In the genomic region with DNA sequence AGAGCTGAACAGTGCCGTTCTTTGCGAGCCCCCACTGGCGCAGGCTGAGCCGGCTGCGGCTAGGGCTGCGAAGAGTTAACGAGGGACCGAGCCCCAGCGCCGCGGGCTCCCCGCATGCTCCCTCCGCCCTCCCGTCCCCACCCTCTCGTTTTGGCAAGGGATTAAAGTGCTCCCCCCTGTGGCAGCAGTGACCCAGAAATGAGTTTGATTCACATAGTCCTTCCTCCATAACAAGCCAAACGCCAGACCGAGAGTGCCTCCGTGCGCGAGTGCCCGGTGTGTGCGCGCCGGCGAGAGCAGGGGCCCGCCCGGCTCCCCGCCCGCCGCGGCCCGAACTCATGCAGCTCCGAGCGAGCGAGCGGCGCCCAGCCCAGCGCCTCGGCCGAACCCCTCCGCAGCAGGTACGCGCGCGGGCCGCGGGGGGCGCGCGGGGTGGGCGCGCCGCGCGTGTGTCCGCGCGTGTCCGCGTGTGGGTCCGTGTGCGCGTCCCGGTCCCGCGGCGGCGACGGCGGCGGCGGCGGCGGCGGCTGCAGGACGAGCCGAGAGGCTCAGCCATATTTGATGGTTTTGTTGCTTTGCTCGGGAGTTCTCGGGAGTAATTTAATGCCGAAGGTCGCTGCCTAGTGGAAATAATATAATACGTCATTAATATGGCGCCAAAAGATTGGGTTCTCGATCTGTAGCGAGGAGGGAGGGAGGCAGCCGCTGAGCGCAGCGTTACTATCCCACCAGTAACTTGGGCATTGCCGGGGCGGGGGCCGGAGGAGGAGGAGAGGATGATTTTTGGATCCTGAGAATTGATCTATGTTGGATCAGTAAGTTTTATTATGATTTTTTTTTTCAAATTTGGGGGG, we compare ENCODE assay signal across 1 cellular context.
TF ChIP-seq lines count a peak whose summit lies in the region.

A gene (plus strand): TSS at position 224 of the 854 bp plus-strand sequence. CDS start 22,059 bp downstream, outside the sequence.

TF ChIP-seq in HepG2, 621 proteins besides CTCF, POLR2A, EP300 and RAD21 (continued from another document and continues in another):
- TF ChIP-seq, protein P1, sequence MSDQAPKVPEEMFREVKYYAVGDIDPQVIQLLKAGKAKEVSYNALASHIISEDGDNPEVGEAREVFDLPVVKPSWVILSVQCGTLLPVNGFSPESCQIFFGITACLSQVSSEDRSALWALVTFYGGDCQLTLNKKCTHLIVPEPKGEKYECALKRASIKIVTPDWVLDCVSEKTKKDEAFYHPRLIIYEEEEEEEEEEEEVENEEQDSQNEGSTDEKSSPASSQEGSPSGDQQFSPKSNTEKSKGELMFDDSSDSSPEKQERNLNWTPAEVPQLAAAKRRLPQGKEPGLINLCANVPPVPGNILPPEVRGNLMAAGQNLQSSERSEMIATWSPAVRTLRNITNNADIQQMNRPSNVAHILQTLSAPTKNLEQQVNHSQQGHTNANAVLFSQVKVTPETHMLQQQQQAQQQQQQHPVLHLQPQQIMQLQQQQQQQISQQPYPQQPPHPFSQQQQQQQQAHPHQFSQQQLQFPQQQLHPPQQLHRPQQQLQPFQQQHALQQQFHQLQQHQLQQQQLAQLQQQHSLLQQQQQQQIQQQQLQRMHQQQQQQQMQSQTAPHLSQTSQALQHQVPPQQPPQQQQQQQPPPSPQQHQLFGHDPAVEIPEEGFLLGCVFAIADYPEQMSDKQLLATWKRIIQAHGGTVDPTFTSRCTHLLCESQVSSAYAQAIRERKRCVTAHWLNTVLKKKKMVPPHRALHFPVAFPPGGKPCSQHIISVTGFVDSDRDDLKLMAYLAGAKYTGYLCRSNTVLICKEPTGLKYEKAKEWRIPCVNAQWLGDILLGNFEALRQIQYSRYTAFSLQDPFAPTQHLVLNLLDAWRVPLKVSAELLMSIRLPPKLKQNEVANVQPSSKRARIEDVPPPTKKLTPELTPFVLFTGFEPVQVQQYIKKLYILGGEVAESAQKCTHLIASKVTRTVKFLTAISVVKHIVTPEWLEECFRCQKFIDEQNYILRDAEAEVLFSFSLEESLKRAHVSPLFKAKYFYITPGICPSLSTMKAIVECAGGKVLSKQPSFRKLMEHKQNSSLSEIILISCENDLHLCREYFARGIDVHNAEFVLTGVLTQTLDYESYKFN (CRISPR knock-in tag; conservative IDR thresholded peaks at IDR 0.05), result peak; percentile 49
- TF ChIP-seq, protein P2, sequence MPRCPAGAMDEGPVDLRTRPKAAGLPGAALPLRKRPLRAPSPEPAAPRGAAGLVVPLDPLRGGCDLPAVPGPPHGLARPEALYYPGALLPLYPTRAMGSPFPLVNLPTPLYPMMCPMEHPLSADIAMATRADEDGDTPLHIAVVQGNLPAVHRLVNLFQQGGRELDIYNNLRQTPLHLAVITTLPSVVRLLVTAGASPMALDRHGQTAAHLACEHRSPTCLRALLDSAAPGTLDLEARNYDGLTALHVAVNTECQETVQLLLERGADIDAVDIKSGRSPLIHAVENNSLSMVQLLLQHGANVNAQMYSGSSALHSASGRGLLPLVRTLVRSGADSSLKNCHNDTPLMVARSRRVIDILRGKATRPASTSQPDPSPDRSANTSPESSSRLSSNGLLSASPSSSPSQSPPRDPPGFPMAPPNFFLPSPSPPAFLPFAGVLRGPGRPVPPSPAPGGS (CRISPR knock-in tag; IDR thresholded peaks at IDR 0.05), result no peak
- TF ChIP-seq ZNF430 (CRISPR knock-in tag; IDR thresholded peaks at IDR 0.05) (peak; percentile 19; the same call in 1 of the 2 replicates), MED1 (CRISPR knock-in tag; IDR thresholded peaks at IDR 0.05) (0 out of 2 replicates have a peak, but pooled peaks have one; percentile 41), MIER3 (CRISPR knock-in tag; IDR thresholded peaks at IDR 0.05; ENCODE audit: borderline replicate concordance) (peak; percentile 48; the same call in 1 of the 2 replicates), POGZ (CRISPR knock-in tag; IDR thresholded peaks at IDR 0.05) (peak; percentile 56), SPEN (CRISPR knock-in tag; IDR thresholded peaks at IDR 0.05; ENCODE audit: low read depth) (peak; percentile 60; the same call in 1 of the 2 replicates), ZNF501 (CRISPR knock-in tag; IDR thresholded peaks at IDR 0.05) (0 out of 2 replicates have a peak, but pooled peaks have one; percentile 16), MEIS2 (CRISPR knock-in tag; IDR thresholded peaks at IDR 0.05) (0 out of 2 replicates have a peak, but pooled peaks have one; percentile 17), XRCC5 (optimal IDR thresholded peaks at IDR 0.05; ENCODE audit: low read length) (peak; percentile 85), STAG1 (CRISPR knock-in tag; IDR thresholded peaks at IDR 0.05) (peak; percentile 65), ELF4 (CRISPR knock-in tag; IDR thresholded peaks at IDR 0.05; ENCODE audit: borderline replicate concordance) (no peak), HMG20B (CRISPR knock-in tag; conservative IDR thresholded peaks at IDR 0.05) (0 out of 2 replicates have a peak, but pooled peaks have one; percentile 41), PHF8 (CRISPR knock-in tag; IDR thresholded peaks at IDR 0.05) (peak; percentile 22; the same call in 1 of the 2 replicates), IRX3 (CRISPR knock-in tag; IDR thresholded peaks at IDR 0.05; ENCODE audit: borderline replicate concordance, low read depth) (0 out of 2 replicates have a peak, but pooled peaks have one; percentile 61), POLR2G (IDR thresholded peaks at IDR 0.05; ENCODE audit: low read depth, low read length) (peak; percentile 79), REPIN1 (CRISPR knock-in tag; IDR thresholded peaks at IDR 0.05; ENCODE audit: borderline replicate concordance, low read depth) (peak; percentile 75), ZSCAN21 (CRISPR knock-in tag; IDR thresholded peaks at IDR 0.05; ENCODE audit: borderline replicate concordance) (peak; percentile 78; the same call in 1 of the 2 replicates), NR2F2 (IDR thresholded peaks at IDR 0.05; ENCODE audit: borderline replicate concordance, low read depth) (no peak), ZNF777 (CRISPR knock-in tag; IDR thresholded peaks at IDR 0.05) (peak; percentile 18; the same call in 1 of the 2 replicates), SIN3B (IDR thresholded peaks at IDR 0.05; ENCODE audit: low read length) (0 out of 2 replicates have a peak, but pooled peaks have one; percentile 22), HDAC1 (CRISPR knock-in tag; IDR thresholded peaks at IDR 0.05) (peak; percentile 59), SP2 (CRISPR knock-in tag; IDR thresholded peaks at IDR 0.05) (no peak), ZNF792 (CRISPR knock-in tag; IDR thresholded peaks at IDR 0.05) (peak; percentile 56), SAP130 (CRISPR knock-in tag; IDR thresholded peaks at IDR 0.05; ENCODE audit: low read depth) (peak; percentile 84), ZSCAN31 (CRISPR knock-in tag; IDR thresholded peaks at IDR 0.05; ENCODE audit: low read depth) (no peak)
- TF ChIP-seq, protein P3, sequence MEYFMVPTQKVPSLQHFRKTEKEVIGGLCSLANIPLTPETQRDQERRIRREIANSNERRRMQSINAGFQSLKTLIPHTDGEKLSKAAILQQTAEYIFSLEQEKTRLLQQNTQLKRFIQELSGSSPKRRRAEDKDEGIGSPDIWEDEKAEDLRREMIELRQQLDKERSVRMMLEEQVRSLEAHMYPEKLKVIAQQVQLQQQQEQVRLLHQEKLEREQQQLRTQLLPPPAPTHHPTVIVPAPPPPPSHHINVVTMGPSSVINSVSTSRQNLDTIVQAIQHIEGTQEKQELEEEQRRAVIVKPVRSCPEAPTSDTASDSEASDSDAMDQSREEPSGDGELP (IDR thresholded peaks at IDR 0.05; ENCODE audit: borderline replicate concordance, low read depth), result 0 out of 2 replicates have a peak, but pooled peaks have one; percentile 9
- TF ChIP-seq, protein P4, sequence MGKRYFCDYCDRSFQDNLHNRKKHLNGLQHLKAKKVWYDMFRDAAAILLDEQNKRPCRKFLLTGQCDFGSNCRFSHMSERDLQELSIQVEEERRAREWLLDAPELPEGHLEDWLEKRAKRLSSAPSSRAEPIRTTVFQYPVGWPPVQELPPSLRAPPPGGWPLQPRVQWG (CRISPR knock-in tag; IDR thresholded peaks at IDR 0.05; ENCODE audit: borderline replicate concordance, low read depth), result no peak
- TF ChIP-seq, protein P5, sequence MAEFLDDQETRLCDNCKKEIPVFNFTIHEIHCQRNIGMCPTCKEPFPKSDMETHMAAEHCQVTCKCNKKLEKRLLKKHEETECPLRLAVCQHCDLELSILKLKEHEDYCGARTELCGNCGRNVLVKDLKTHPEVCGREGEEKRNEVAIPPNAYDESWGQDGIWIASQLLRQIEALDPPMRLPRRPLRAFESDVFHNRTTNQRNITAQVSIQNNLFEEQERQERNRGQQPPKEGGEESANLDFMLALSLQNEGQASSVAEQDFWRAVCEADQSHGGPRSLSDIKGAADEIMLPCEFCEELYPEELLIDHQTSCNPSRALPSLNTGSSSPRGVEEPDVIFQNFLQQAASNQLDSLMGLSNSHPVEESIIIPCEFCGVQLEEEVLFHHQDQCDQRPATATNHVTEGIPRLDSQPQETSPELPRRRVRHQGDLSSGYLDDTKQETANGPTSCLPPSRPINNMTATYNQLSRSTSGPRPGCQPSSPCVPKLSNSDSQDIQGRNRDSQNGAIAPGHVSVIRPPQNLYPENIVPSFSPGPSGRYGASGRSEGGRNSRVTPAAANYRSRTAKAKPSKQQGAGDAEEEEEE (CRISPR knock-in tag; IDR thresholded peaks at IDR 0.05; ENCODE audit: borderline replicate concordance), result no peak
- TF ChIP-seq, protein P6, sequence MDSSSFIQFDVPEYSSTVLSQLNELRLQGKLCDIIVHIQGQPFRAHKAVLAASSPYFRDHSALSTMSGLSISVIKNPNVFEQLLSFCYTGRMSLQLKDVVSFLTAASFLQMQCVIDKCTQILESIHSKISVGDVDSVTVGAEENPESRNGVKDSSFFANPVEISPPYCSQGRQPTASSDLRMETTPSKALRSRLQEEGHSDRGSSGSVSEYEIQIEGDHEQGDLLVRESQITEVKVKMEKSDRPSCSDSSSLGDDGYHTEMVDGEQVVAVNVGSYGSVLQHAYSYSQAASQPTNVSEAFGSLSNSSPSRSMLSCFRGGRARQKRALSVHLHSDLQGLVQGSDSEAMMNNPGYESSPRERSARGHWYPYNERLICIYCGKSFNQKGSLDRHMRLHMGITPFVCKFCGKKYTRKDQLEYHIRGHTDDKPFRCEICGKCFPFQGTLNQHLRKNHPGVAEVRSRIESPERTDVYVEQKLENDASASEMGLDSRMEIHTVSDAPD (CRISPR knock-in tag; IDR thresholded peaks at IDR 0.05), result peak; percentile 86
- TF ChIP-seq, protein P7, sequence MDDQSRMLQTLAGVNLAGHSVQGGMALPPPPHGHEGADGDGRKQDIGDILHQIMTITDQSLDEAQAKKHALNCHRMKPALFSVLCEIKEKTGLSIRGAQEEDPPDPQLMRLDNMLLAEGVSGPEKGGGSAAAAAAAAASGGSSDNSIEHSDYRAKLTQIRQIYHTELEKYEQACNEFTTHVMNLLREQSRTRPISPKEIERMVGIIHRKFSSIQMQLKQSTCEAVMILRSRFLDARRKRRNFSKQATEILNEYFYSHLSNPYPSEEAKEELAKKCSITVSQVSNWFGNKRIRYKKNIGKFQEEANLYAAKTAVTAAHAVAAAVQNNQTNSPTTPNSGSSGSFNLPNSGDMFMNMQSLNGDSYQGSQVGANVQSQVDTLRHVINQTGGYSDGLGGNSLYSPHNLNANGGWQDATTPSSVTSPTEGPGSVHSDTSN (CRISPR knock-in tag; IDR thresholded peaks at IDR 0.05; ENCODE audit: borderline replicate concordance), result no peak
- TF ChIP-seq, protein P8, sequence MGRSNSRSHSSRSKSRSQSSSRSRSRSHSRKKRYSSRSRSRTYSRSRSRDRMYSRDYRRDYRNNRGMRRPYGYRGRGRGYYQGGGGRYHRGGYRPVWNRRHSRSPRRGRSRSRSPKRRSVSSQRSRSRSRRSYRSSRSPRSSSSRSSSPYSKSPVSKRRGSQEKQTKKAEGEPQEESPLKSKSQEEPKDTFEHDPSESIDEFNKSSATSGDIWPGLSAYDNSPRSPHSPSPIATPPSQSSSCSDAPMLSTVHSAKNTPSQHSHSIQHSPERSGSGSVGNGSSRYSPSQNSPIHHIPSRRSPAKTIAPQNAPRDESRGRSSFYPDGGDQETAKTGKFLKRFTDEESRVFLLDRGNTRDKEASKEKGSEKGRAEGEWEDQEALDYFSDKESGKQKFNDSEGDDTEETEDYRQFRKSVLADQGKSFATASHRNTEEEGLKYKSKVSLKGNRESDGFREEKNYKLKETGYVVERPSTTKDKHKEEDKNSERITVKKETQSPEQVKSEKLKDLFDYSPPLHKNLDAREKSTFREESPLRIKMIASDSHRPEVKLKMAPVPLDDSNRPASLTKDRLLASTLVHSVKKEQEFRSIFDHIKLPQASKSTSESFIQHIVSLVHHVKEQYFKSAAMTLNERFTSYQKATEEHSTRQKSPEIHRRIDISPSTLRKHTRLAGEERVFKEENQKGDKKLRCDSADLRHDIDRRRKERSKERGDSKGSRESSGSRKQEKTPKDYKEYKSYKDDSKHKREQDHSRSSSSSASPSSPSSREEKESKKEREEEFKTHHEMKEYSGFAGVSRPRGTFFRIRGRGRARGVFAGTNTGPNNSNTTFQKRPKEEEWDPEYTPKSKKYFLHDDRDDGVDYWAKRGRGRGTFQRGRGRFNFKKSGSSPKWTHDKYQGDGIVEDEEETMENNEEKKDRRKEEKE (IDR thresholded peaks at IDR 0.05), result no peak
- TF ChIP-seq, protein P9, sequence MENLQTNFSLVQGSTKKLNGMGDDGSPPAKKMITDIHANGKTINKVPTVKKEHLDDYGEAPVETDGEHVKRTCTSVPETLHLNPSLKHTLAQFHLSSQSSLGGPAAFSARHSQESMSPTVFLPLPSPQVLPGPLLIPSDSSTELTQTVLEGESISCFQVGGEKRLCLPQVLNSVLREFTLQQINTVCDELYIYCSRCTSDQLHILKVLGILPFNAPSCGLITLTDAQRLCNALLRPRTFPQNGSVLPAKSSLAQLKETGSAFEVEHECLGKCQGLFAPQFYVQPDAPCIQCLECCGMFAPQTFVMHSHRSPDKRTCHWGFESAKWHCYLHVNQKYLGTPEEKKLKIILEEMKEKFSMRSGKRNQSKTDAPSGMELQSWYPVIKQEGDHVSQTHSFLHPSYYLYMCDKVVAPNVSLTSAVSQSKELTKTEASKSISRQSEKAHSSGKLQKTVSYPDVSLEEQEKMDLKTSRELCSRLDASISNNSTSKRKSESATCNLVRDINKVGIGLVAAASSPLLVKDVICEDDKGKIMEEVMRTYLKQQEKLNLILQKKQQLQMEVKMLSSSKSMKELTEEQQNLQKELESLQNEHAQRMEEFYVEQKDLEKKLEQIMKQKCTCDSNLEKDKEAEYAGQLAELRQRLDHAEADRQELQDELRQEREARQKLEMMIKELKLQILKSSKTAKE (CRISPR knock-in tag; IDR thresholded peaks at IDR 0.05; ENCODE audit: borderline replicate concordance), result no peak
- TF ChIP-seq, protein P10, sequence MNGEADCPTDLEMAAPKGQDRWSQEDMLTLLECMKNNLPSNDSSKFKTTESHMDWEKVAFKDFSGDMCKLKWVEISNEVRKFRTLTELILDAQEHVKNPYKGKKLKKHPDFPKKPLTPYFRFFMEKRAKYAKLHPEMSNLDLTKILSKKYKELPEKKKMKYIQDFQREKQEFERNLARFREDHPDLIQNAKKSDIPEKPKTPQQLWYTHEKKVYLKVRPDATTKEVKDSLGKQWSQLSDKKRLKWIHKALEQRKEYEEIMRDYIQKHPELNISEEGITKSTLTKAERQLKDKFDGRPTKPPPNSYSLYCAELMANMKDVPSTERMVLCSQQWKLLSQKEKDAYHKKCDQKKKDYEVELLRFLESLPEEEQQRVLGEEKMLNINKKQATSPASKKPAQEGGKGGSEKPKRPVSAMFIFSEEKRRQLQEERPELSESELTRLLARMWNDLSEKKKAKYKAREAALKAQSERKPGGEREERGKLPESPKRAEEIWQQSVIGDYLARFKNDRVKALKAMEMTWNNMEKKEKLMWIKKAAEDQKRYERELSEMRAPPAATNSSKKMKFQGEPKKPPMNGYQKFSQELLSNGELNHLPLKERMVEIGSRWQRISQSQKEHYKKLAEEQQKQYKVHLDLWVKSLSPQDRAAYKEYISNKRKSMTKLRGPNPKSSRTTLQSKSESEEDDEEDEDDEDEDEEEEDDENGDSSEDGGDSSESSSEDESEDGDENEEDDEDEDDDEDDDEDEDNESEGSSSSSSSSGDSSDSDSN (CRISPR knock-in tag; IDR thresholded peaks at IDR 0.05), result peak; percentile 92
